In genomic region chr3:191066669-191067068, GRCh38 we compare ENCODE assay signal across 1 cellular context.
TF ChIP-seq lines count a peak whose summit lies in the region.

No MANE protein-coding gene starts in this region.

TF ChIP-seq in SK-N-SH treated with all-trans-retinoic acid at 6 μM for 48 hours, 23 proteins besides CTCF, POLR2A, EP300 and RAD21 (continued from another document):
- TF ChIP-seq TOX (CRISPR knock-in tag; IDR thresholded peaks at IDR 0.05; ENCODE audit: borderline replicate concordance) (no peak), ZFP30 (CRISPR knock-in tag; IDR thresholded peaks at IDR 0.05) (no peak), ARNTL (CRISPR knock-in tag; IDR thresholded peaks at IDR 0.05; ENCODE audit: borderline replicate concordance, low read depth) (no peak), ZNF70 (CRISPR knock-in tag; IDR thresholded peaks at IDR 0.05) (no peak), ZFP3 (CRISPR knock-in tag; IDR thresholded peaks at IDR 0.05) (no peak), ESRRG (CRISPR knock-in tag; IDR thresholded peaks at IDR 0.05) (no peak), PPARA (CRISPR knock-in tag; IDR thresholded peaks at IDR 0.05; ENCODE audit: borderline replicate concordance) (no peak)
- TF ChIP-seq, protein P1, sequence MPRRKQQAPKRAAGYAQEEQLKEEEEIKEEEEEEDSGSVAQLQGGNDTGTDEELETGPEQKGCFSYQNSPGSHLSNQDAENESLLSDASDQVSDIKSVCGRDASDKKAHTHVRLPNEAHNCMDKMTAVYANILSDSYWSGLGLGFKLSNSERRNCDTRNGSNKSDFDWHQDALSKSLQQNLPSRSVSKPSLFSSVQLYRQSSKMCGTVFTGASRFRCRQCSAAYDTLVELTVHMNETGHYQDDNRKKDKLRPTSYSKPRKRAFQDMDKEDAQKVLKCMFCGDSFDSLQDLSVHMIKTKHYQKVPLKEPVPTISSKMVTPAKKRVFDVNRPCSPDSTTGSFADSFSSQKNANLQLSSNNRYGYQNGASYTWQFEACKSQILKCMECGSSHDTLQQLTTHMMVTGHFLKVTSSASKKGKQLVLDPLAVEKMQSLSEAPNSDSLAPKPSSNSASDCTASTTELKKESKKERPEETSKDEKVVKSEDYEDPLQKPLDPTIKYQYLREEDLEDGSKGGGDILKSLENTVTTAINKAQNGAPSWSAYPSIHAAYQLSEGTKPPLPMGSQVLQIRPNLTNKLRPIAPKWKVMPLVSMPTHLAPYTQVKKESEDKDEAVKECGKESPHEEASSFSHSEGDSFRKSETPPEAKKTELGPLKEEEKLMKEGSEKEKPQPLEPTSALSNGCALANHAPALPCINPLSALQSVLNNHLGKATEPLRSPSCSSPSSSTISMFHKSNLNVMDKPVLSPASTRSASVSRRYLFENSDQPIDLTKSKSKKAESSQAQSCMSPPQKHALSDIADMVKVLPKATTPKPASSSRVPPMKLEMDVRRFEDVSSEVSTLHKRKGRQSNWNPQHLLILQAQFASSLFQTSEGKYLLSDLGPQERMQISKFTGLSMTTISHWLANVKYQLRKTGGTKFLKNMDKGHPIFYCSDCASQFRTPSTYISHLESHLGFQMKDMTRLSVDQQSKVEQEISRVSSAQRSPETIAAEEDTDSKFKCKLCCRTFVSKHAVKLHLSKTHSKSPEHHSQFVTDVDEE (CRISPR knock-in tag; IDR thresholded peaks at IDR 0.05): no peak
- TF ChIP-seq, protein P2, sequence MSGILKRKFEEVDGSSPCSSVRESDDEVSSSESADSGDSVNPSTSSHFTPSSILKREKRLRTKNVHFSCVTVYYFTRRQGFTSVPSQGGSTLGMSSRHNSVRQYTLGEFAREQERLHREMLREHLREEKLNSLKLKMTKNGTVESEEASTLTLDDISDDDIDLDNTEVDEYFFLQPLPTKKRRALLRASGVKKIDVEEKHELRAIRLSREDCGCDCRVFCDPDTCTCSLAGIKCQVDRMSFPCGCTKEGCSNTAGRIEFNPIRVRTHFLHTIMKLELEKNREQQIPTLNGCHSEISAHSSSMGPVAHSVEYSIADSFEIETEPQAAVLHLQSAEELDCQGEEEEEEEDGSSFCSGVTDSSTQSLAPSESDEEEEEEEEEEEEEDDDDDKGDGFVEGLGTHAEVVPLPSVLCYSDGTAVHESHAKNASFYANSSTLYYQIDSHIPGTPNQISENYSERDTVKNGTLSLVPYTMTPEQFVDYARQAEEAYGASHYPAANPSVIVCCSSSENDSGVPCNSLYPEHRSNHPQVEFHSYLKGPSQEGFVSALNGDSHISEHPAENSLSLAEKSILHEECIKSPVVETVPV (CRISPR knock-in tag; IDR thresholded peaks at IDR 0.05): no peak
